17 cellular contexts compared by ENCODE assay signal in the genomic region with DNA sequence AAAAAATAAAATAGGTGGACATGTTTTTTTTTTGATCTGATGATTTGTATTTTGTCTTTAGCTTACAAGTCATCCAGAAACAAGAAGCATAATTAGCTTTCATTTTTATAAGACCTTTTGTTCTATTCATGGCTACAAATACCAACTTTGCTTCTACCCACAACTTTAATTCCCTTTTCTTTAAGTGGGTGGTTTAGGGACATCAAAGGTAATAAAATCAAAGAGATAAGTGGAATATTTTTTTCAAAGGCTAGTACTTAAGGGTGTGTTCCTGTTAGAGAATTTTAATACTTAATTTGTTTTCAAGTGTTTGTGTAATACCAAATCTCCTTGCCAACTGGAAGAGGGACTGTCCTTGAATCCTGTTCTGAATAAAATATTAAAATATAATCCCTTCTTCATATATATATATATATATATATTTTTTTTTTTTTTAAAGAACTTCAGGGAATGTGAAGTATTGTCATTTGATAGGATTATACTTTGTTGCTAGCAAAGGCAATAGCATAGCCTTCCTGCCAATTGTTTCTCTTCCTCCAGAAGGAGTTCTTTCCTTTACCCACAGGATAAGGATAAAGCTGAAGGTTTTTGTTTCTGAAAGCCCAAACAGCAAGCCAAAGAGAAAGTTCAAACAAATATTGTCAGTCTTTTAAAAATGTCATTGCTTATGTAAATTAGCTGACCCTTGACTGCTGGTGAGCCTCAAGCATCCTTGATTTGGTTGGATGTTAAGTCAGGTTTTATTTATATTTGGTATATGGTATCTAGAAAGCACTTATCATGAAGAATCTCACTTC.
A peak's percentile ranks its signal among the peaks of the same experiment; 100 is the strongest.
DNase-seq lines count a peak whose midpoint lies in the region; TF ChIP-seq lines count a peak whose summit lies in the region.
"Had no signal": no experiment of that assay in that cellular context is flagged by ENCODE, and none has a peak within 500 bp of the region (broad histone marks: within the 10 kb centered on the region; RNA-seq: fewer than 3 reads in every experiment).

No MANE protein-coding gene starts in this region.

- no TSS peak for BruUV-seq in OCI-LY7 (replicated peaks; lab: Mats Ljungman, UMichigan)

- H3K27me3 ChIP-seq in HUES64 (ENCODE audit: insufficient read depth, low read length) (0 out of 2 replicates have a peak, but pooled peaks cover 5% of the 10 kb centered on the region), esophagus muscularis mucosa (no peaks in the 10 kb centered on the region)

- in situ Hi-C loops in G401 (cut with HindIII; ENCODE audit: low sequenced_read_pairs): no loop called here

- TF ChIP-seq EP300 in esophagus muscularis mucosa (IDR thresholded peaks at IDR 0.05): no peak

- H4K20me1 ChIP-seq in OCI-LY7 (ENCODE audit: insufficient read depth, low read length): no peaks in the 10 kb centered on the region

- H3K9me3 ChIP-seq in HUES64 (ENCODE audit: insufficient read depth, low read depth, low read length) (no peaks in the 10 kb centered on the region), esophagus muscularis mucosa (no peaks in the 10 kb centered on the region), OCI-LY7 (ENCODE audit: low read length) (no peaks in the 10 kb centered on the region)

- no peak overlapping the region for H3K4me2 ChIP-seq in OCI-LY7 (ENCODE audit: low read length)

- no peak overlapping the region for H2AFZ ChIP-seq in OCI-LY7 (ENCODE audit: low read length)
- H2AFZ ChIP-seq: PC-9 had no signal

- DNase-seq in G401 (ENCODE audit: low spot score) (peak; percentile 19), esophagus muscularis mucosa (ENCODE audit: extremely low spot score) (no peak), retinal pigment epithelial cell (ENCODE audit: low read depth) (peak; percentile 39), globus pallidus (ENCODE audit: low spot score) (no peak), OCI-LY7 (ENCODE audit: low spot score) (no peak), HuH-7 (ENCODE audit: low spot score) (no peak)
- DNase-seq: activated CD4-positive, alpha-beta T cell treated with anti-CD3 and anti-CD28 coated beads for 36 hours; activated T-cell treated with anti-CD3 and anti-CD28 coated beads, Interleukin-2, amount 50 U/mL, for 4 hours; amygdala; cortex of kidney; islet precursor cell; Kasumi-1; NCI-H2081 treated with DMSO at 0.1 percent for 48 hours; PC-9; stimulated activated CD4-positive, alpha-beta T cell treated with anti-CD3 and anti-CD28 coated beads, Interleukin-4, amount 100 ng/mL, for 24 hours; T-helper 17 cell had no signal

- H3K9me2 ChIP-seq in OCI-LY7 (ENCODE audit: insufficient read depth, low read length): no peaks in the 10 kb centered on the region

- POLR2A ChIA-PET in OCI-LY7 (lab: Charles Lee): interaction anchor here (0.8 kb wide), 1 partner anchor 9 kb away, joined by 3 read pairs; no protein-coding TSS in a partner anchor

- no peak for TF ChIP-seq CTCF in esophagus muscularis mucosa (IDR thresholded peaks at IDR 0.05)
- TF ChIP-seq CTCF in retinal pigment epithelial cell (conservative IDR thresholded peaks at IDR 0.05; ENCODE audit: low read depth, low read length): no peak
- no peak for TF ChIP-seq CTCF in OCI-LY7 (conservative IDR thresholded peaks at IDR 0.05; ENCODE audit: low read length)

- CTCF ChIA-PET in OCI-LY7 (lab: Charles Lee; ENCODE audit: unreplicated experiment): no interaction called here

- H3K79me2 ChIP-seq in OCI-LY7 (ENCODE audit: insufficient read depth, low read depth, low read length): no peaks in the 10 kb centered on the region

- H3K4me3 ChIP-seq in HUES64 (ENCODE audit: low read length) (no peak overlapping the region), esophagus muscularis mucosa (no peak overlapping the region), retinal pigment epithelial cell (ENCODE audit: low read length) (no peak overlapping the region), OCI-LY7 (ENCODE audit: low read depth, low read length, poor library complexity, severe bottlenecking) (no peak overlapping the region)
- H3K4me3 ChIP-seq: PC-9 had no signal

- TF ChIP-seq POLR2A in esophagus muscularis mucosa (IDR thresholded peaks at IDR 0.05; ENCODE audit: low read depth): no peak

- H3K4me1 ChIP-seq in HUES64 (ENCODE audit: insufficient read depth, low read length) (peaks cover 45% of the 10 kb centered on the region), esophagus muscularis mucosa (peaks cover 23 to 52% (median 35%) of the 10 kb centered on the region in 4 donors), OCI-LY7 (ENCODE audit: insufficient read depth, low read length, poor library complexity, severe bottlenecking) (no peaks in the 10 kb centered on the region)

- H3K9ac ChIP-seq in HUES64 (ENCODE audit: low read depth, low read length): no peak overlapping the region

- H3K36me3 ChIP-seq in HUES64 (ENCODE audit: insufficient read depth, low read length) (no peaks in the 10 kb centered on the region), esophagus muscularis mucosa (no peaks in the 10 kb centered on the region), OCI-LY7 (ENCODE audit: insufficient read depth, low read length) (no peaks in the 10 kb centered on the region)

- intact Hi-C loops in esophagus muscularis mucosa (cut with DNase I) (no loop called here), OCI-LY7 (cut with micrococcal nuclease; ENCODE audit: unreplicated experiment) (no loop called here)

- H3K27ac ChIP-seq in HUES64 (ENCODE audit: low read depth, low read length): peak overlapping the region; percentile 87
- peak overlapping the region in 3 of 4 donors; percentile 58 to 90 (median 90) for H3K27ac ChIP-seq in esophagus muscularis mucosa (replicated peaks in 1 of 4)
- H3K27ac ChIP-seq in OCI-LY7 (ENCODE audit: low read depth, low read length, poor library complexity, severe bottlenecking): no peak overlapping the region

Comparison
In these comparisons a context has a peak if more than half of its experiments do, and no peak if none do; other contexts are left out.
1. DNase-seq: peak in G401 (single experiment) and retinal pigment epithelial cell (single experiment); none in esophagus muscularis mucosa (single experiment), globus pallidus (single experiment), OCI-LY7 (single experiment) and HuH-7 (single experiment).